20 cellular contexts compared by ENCODE assay signal in genomic region chr15:64637412-64637811, GRCh38.
"Had no signal": no experiment of that assay in that cellular context is flagged by ENCODE, and none has a peak within 500 bp of the region (broad histone marks: within the 10 kb centered on the region; RNA-seq: fewer than 3 reads in every experiment).

No MANE protein-coding gene starts in this region.

- ATAC-seq: activated CD4-positive, alpha-beta T cell treated with anti-CD3 and anti-CD28 coated beads for 36 hours; activated naive CD4-positive, alpha-beta T cell treated with anti-CD3 and anti-CD28 coated beads, Interleukin-2, amount 50 U/mL, for 72 hours; activated T-cell treated with anti-CD3 and anti-CD28 coated beads, Interleukin-2, amount 50 U/mL, for 4 hours; left colon; pancreas had no signal

- H3K9me3 ChIP-seq: pancreas, right atrium auricular region had no signal

- H3K27me3 Mint-ChIP-seq: activated CD4-positive, alpha-beta T cell treated with anti-CD3 and anti-CD28 coated beads for 36 hours had no signal

- H3K4me3 Mint-ChIP-seq: activated CD4-positive, alpha-beta T cell treated with anti-CD3 and anti-CD28 coated beads for 36 hours; activated T-cell treated with anti-CD3 and anti-CD28 coated beads, Interleukin-2, amount 50 U/mL, for 4 hours had no signal

- H3K27ac Mint-ChIP-seq: activated CD4-positive, alpha-beta T cell treated with anti-CD3 and anti-CD28 coated beads for 36 hours; activated naive CD4-positive, alpha-beta T cell treated with anti-CD3 and anti-CD28 coated beads, Interleukin-2, amount 50 U/mL, for 72 hours; activated T-helper 2 cell treated with anti-CD3 and anti-CD28 coated beads, Interferon-gamma antibody, Interleukin-2, Interleukin-4, amounts not matched to agents 10 μg/mL and 5 μg/mL and 100 μg/mL, durations not matched to agents 14 hours and 24 hours and 36 hours had no signal

- H3K27me3 ChIP-seq: pancreas, right atrium auricular region, spleen, tibial nerve had no signal

- H3K27ac ChIP-seq: epithelial cell of prostate, right atrium auricular region, tibial nerve had no signal

- DNase-seq: activated CD4-positive, alpha-beta T cell treated with anti-CD3 and anti-CD28 coated beads for 36 hours; activated CD4-positive, alpha-beta T cell treated with anti-CD3 and anti-CD28 coated beads, Interleukin-2, amount 50 U/mL, for 48 hours; activated CD4-positive, CD25-positive, alpha-beta regulatory T cell; activated T-cell treated with anti-CD3 and anti-CD28 coated beads, Interleukin-2, amount 50 U/mL, for 4 hours; dermis blood vessel endothelial cell; effector CD4-positive, alpha-beta T cell; hippocampal formation; kidney; left colon; mammary epithelial cell; nucleus accumbens; pancreas; spleen; stimulated activated naive CD4-positive, alpha-beta T cell treated with Interleukin-2 at 50 U/mL for 16 hours; T-helper 2 cell had no signal
